ENCODE assay signal across 1 cellular context in the genomic region with DNA sequence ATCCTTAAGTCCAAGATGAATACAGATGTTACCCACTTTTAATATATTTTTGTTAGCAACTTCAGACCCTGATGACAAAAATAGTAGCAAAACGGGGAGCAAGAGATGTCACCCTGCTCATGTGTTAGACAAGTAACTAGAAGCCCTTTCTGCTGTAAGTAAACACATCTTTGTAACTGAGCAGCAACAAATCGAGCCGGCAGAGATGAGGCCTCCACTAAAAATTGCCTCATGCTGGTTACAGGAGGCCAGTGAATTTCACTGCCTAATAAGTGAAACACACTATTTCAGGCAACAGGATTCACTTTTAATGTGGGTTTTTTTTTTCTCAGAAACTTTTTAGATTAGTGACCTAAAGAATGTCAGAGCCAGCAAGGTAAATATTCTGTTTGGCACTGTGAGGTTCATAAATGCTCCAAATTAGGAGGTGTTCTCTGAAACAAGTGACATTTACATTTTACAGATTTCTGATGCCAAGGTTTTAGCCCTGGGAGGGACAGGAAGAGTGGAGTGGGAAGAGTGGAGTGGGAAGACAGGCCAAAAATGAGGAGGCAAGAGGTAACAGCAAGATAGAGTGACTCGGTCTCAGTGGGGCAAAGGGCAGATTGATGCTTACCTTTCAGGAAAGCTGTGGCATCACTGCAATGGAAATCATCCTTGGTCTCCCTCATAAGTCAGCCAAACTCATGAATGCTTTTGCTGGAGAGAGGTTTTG.
TF ChIP-seq lines count a peak whose summit lies in the region.

No MANE protein-coding gene starts in this region.

TF ChIP-seq in HepG2, 621 proteins besides CTCF, POLR2A, EP300 and RAD21:
- TF ChIP-seq, protein P1, sequence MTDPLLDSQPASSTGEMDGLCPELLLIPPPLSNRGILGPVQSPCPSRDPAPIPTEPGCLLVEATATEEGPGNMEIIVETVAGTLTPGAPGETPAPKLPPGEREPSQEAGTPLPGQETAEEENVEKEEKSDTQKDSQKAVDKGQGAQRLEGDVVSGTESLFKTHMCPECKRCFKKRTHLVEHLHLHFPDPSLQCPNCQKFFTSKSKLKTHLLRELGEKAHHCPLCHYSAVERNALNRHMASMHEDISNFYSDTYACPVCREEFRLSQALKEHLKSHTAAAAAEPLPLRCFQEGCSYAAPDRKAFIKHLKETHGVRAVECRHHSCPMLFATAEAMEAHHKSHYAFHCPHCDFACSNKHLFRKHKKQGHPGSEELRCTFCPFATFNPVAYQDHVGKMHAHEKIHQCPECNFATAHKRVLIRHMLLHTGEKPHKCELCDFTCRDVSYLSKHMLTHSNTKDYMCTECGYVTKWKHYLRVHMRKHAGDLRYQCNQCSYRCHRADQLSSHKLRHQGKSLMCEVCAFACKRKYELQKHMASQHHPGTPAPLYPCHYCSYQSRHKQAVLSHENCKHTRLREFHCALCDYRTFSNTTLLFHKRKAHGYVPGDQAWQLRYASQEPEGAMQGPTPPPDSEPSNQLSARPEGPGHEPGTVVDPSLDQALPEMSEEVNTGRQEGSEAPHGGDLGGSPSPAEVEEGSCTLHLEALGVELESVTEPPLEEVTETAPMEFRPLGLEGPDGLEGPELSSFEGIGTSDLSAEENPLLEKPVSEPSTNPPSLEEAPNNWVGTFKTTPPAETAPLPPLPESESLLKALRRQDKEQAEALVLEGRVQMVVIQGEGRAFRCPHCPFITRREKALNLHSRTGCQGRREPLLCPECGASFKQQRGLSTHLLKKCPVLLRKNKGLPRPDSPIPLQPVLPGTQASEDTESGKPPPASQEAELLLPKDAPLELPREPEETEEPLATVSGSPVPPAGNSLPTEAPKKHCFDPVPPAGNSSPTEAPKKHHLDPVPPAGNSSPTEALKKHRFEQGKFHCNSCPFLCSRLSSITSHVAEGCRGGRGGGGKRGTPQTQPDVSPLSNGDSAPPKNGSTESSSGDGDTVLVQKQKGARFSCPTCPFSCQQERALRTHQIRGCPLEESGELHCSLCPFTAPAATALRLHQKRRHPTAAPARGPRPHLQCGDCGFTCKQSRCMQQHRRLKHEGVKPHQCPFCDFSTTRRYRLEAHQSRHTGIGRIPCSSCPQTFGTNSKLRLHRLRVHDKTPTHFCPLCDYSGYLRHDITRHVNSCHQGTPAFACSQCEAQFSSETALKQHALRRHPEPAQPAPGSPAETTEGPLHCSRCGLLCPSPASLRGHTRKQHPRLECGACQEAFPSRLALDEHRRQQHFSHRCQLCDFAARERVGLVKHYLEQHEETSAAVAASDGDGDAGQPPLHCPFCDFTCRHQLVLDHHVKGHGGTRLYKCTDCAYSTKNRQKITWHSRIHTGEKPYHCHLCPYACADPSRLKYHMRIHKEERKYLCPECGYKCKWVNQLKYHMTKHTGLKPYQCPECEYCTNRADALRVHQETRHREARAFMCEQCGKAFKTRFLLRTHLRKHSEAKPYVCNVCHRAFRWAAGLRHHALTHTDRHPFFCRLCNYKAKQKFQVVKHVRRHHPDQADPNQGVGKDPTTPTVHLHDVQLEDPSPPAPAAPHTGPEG (CRISPR knock-in tag; IDR thresholded peaks at IDR 0.05), result no peak
- TF ChIP-seq ZNF280D (CRISPR knock-in tag; IDR thresholded peaks at IDR 0.05) (0 out of 2 replicates have a peak, but pooled peaks have one; percentile 3), RXRB (CRISPR knock-in tag; IDR thresholded peaks at IDR 0.05; ENCODE audit: borderline replicate concordance) (peak; percentile 70; the same call in 1 of the 2 replicates), SALL1 (CRISPR knock-in tag; IDR thresholded peaks at IDR 0.05) (peak; percentile 42; the same call in 1 of the 2 replicates), RARA (CRISPR knock-in tag; IDR thresholded peaks at IDR 0.05) (peak; percentile 4; the same call in 1 of the 2 replicates), PAXIP1 (CRISPR knock-in tag; conservative IDR thresholded peaks at IDR 0.05) (0 out of 2 replicates have a peak, but pooled peaks have one; percentile 16), ZNF652 (CRISPR knock-in tag; IDR thresholded peaks at IDR 0.05; ENCODE audit: borderline replicate concordance, low read depth) (0 out of 2 replicates have a peak, but pooled peaks have one; percentile 9), FLYWCH1 (CRISPR knock-in tag; IDR thresholded peaks at IDR 0.05) (no peak), ZBTB21 (CRISPR knock-in tag; IDR thresholded peaks at IDR 0.05) (no peak), ZFY (CRISPR knock-in tag; IDR thresholded peaks at IDR 0.05) (0 out of 2 replicates have a peak, but pooled peaks have one; percentile 28), PPARG (CRISPR knock-in tag; conservative IDR thresholded peaks at IDR 0.05) (peak; percentile 68), MBNL3 (CRISPR knock-in tag; conservative IDR thresholded peaks at IDR 0.05) (no peak), ZNF12 (CRISPR knock-in tag; IDR thresholded peaks at IDR 0.05) (no peak), HNF1B (CRISPR knock-in tag; IDR thresholded peaks at IDR 0.05) (no peak), ZNF414 (CRISPR knock-in tag; IDR thresholded peaks at IDR 0.05) (peak; percentile 51; the same call in 1 of the 2 replicates), ZNF605 (CRISPR knock-in tag; IDR thresholded peaks at IDR 0.05) (no peak)
- TF ChIP-seq, protein P2, sequence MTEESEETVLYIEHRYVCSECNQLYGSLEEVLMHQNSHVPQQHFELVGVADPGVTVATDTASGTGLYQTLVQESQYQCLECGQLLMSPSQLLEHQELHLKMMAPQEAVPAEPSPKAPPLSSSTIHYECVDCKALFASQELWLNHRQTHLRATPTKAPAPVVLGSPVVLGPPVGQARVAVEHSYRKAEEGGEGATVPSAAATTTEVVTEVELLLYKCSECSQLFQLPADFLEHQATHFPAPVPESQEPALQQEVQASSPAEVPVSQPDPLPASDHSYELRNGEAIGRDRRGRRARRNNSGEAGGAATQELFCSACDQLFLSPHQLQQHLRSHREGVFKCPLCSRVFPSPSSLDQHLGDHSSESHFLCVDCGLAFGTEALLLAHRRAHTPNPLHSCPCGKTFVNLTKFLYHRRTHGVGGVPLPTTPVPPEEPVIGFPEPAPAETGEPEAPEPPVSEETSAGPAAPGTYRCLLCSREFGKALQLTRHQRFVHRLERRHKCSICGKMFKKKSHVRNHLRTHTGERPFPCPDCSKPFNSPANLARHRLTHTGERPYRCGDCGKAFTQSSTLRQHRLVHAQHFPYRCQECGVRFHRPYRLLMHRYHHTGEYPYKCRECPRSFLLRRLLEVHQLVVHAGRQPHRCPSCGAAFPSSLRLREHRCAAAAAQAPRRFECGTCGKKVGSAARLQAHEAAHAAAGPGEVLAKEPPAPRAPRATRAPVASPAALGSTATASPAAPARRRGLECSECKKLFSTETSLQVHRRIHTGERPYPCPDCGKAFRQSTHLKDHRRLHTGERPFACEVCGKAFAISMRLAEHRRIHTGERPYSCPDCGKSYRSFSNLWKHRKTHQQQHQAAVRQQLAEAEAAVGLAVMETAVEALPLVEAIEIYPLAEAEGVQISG (CRISPR knock-in tag; IDR thresholded peaks at IDR 0.05), result peak; percentile 41; the same call in 1 of the 2 replicates
- TF ChIP-seq, protein P3, sequence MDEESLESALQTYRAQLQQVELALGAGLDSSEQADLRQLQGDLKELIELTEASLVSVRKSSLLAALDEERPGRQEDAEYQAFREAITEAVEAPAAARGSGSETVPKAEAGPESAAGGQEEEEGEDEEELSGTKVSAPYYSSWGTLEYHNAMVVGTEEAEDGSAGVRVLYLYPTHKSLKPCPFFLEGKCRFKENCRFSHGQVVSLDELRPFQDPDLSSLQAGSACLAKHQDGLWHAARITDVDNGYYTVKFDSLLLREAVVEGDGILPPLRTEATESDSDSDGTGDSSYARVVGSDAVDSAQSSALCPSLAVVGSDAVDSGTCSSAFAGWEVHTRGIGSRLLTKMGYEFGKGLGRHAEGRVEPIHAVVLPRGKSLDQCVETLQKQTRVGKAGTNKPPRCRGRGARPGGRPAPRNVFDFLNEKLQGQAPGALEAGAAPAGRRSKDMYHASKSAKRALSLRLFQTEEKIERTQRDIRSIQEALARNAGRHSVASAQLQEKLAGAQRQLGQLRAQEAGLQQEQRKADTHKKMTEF (CRISPR knock-in tag; IDR thresholded peaks at IDR 0.05), result 0 out of 2 replicates have a peak, but pooled peaks have one; percentile 9
